In the genomic region with DNA sequence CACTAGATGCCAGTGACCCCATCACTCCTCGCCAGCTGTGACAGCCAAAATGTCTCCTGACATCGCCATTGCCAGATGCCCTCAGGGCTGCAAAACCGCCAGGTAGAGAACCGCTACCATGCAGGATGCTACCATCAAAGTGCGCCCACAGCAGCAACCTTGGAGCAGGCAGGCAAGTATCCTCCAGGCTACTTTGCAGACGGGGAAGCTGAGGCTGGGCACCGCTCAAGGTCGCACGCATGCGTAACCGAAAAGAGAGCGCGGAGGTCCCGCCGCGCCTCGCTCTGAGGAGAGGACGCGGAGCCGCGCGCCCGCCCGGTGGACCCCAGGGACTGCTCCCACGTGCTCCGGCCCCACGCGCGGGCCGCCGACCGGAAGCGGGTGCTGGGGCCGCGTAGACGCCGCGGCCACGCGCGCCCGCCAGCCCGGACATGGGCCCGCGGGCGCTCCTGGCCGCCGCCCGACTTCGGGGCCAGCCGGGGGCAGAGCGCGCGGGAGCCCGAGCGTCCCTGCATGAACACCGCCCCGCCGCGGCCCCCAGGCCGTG, we compare ENCODE assay signal across 1 cellular context.
TF ChIP-seq lines count a peak whose summit lies in the region.

A gene with protein sequence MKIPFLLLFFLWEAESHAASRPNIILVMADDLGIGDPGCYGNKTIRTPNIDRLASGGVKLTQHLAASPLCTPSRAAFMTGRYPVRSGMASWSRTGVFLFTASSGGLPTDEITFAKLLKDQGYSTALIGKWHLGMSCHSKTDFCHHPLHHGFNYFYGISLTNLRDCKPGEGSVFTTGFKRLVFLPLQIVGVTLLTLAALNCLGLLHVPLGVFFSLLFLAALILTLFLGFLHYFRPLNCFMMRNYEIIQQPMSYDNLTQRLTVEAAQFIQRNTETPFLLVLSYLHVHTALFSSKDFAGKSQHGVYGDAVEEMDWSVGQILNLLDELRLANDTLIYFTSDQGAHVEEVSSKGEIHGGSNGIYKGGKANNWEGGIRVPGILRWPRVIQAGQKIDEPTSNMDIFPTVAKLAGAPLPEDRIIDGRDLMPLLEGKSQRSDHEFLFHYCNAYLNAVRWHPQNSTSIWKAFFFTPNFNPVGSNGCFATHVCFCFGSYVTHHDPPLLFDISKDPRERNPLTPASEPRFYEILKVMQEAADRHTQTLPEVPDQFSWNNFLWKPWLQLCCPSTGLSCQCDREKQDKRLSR (plus strand): TSS at position 282 of the 547 bp plus-strand sequence. CDS start 105,488 bp downstream, outside the sequence.

TF ChIP-seq in SK-N-SH, 30 proteins besides CTCF, POLR2A, EP300 and RAD21 (continued from another document):
- TF ChIP-seq, protein P1, sequence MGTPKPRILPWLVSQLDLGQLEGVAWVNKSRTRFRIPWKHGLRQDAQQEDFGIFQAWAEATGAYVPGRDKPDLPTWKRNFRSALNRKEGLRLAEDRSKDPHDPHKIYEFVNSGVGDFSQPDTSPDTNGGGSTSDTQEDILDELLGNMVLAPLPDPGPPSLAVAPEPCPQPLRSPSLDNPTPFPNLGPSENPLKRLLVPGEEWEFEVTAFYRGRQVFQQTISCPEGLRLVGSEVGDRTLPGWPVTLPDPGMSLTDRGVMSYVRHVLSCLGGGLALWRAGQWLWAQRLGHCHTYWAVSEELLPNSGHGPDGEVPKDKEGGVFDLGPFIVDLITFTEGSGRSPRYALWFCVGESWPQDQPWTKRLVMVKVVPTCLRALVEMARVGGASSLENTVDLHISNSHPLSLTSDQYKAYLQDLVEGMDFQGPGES (IDR thresholded peaks at IDR 0.05; ENCODE audit: low read depth, low read length): no peak
